In the genomic region with DNA sequence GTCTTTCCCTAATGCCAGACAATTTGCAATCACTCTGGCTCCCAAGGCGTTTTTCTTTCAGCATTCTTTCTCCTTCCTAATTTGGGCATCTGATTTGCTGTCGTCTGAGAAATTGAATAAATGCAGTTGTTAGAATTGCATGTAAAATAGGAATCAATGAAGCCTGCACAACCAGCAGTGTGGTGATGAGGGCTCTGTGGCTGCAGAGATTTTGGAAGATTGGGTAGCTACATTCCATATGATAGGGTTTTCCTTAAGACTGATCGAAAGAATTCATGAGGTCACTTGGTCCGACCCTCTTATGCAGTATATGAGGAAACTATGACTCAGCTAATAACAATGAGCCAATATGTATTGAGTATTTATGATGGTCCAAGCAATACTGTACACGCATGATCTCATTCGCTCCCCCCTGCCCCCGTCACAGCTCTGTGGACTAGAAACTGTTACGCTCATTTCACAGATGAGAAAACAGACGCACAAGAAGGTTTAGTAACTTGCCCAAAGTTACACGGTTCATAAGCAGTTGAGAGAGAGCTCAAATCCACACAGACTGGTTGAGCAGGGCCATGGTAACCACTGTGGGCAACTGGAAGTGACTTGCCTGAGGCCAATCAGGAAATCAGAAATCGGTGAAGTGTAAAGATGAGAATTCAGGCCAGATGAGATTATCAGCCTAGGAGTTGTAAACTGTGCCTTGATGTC, we compare ENCODE assay signal across 1 cellular context.
TF ChIP-seq lines count a peak whose summit lies in the region.

No MANE protein-coding gene starts in this region.

TF ChIP-seq in IMR-90, 13 proteins besides CTCF, POLR2A, EP300 and RAD21 (continued from another document):
- TF ChIP-seq, protein P1, sequence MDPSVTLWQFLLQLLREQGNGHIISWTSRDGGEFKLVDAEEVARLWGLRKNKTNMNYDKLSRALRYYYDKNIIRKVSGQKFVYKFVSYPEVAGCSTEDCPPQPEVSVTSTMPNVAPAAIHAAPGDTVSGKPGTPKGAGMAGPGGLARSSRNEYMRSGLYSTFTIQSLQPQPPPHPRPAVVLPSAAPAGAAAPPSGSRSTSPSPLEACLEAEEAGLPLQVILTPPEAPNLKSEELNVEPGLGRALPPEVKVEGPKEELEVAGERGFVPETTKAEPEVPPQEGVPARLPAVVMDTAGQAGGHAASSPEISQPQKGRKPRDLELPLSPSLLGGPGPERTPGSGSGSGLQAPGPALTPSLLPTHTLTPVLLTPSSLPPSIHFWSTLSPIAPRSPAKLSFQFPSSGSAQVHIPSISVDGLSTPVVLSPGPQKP (IDR thresholded peaks at IDR 0.05; ENCODE audit: borderline replicate concordance, low read depth, low read length): no peak
